23 cellular contexts compared by ENCODE assay signal in genomic region chr3:57575966-57576610, GRCh38. TPM values are rescaled to one million over a fixed set of nuclear protein-coding genes. Genes with fewer than 3 reads are reported as not detected.
DNase-seq lines count a peak whose midpoint lies in the region; ATAC-seq lines count a peak whose summit lies in the region.
"Had no signal": no experiment of that assay in that cellular context is flagged by ENCODE, and none has a peak within 500 bp of the region (broad histone marks: within the 10 kb centered on the region; RNA-seq: fewer than 3 reads in every experiment).

No MANE protein-coding gene starts in this region.

- no peak overlapping the region for H3K4me3 ChIP-seq in GM23248
- H3K4me3 ChIP-seq: breast epithelium, K562, neural progenitor cell, suprapubic skin had no signal

- H3K9ac ChIP-seq in GM23248: no peak overlapping the region
- H3K9ac ChIP-seq: neural progenitor cell had no signal

- H2AFZ ChIP-seq in GM23248: no peak overlapping the region
- H2AFZ ChIP-seq: neural progenitor cell had no signal

- H3K36me3 Mint-ChIP-seq in activated naive CD4-positive, alpha-beta T cell treated with anti-CD3 and anti-CD28 coated beads, Interleukin-2, amount 50 U/mL, for 24 hours: peaks cover 20% of the 10 kb centered on the region
- peaks cover 47% of the 10 kb centered on the region for H3K36me3 Mint-ChIP-seq in activated naive CD4-positive, alpha-beta T cell treated with anti-CD3 and anti-CD28 coated beads, Interleukin-2, amount 10 ng/mL, durations not matched to agents 7 days and 5 days
- H3K36me3 Mint-ChIP-seq in central memory CD8-positive, alpha-beta T cell (ENCODE audit: insufficient read depth): peaks cover 55% of the 10 kb centered on the region

- H3K4me2 ChIP-seq in GM23248 (ENCODE audit: unreplicated experiment): no peak overlapping the region
- H3K4me2 ChIP-seq: neural progenitor cell had no signal

- H3K27me3 ChIP-seq in GM23248 (replicated peaks; ENCODE audit: insufficient read depth): no peaks in the 10 kb centered on the region
- H3K27me3 ChIP-seq: breast epithelium, neural progenitor cell, suprapubic skin had no signal

- H3K9me2 ChIP-seq in GM23248 (ENCODE audit: insufficient read depth): no peaks in the 10 kb centered on the region

- no peak for DNase-seq in activated naive CD4-positive, alpha-beta T cell treated with anti-CD3 and anti-CD28 coated beads, Interleukin-2, amount 10 ng/mL, durations not matched to agents 7 days and 5 days
- DNase-seq in GM23248: no peak
- no peak for DNase-seq in central memory CD8-positive, alpha-beta T cell (ENCODE audit: low spot score in 2 of 2)
- DNase-seq in pons (ENCODE audit: low spot score): peak; percentile 77
- DNase-seq in NCI-H146 treated with DMSO at 0.1 percent for 48 hours (lab: John Stamatoyannopoulos, UW; ENCODE audit: unreplicated experiment): no peak
- no peak for DNase-seq in NCI-H2171 treated with DMSO at 0.1 percent for 48 hours (lab: John Stamatoyannopoulos, UW)
- DNase-seq: activated CD4-positive, CD25-positive, alpha-beta regulatory T cell treated with anti-CD3 and anti-CD28 coated beads, Interleukin-2, amount 50 U/mL, for 72 hours; activated naive CD8-positive, alpha-beta T cell treated with anti-CD3 and anti-CD28 coated beads, Interleukin-2, amount 10 ng/mL, durations not matched to agents 7 days and 5 days; DMS79 treated with DMSO at 0.1 percent for 48 hours; foreskin melanocyte; kidney glomerular epithelial cell; NCI-H1930; NCI-H446; stimulated activated CD8-positive, alpha-beta memory T cell treated with anti-CD3 and anti-CD28 coated beads, Interleukin-4, amount 100 ng/mL, for 48 hours had no signal

- no peak overlapping the region for H3K4me3 Mint-ChIP-seq in activated naive CD4-positive, alpha-beta T cell treated with anti-CD3 and anti-CD28 coated beads, Interleukin-2, amount 50 U/mL, for 24 hours
- H3K4me3 Mint-ChIP-seq in activated naive CD4-positive, alpha-beta T cell treated with anti-CD3 and anti-CD28 coated beads, Interleukin-2, amount 10 ng/mL, durations not matched to agents 7 days and 5 days: no peak overlapping the region
- no peak overlapping the region for H3K4me3 Mint-ChIP-seq in central memory CD8-positive, alpha-beta T cell
- H3K4me3 Mint-ChIP-seq: activated naive CD8-positive, alpha-beta T cell treated with anti-CD3 and anti-CD28 coated beads, Interleukin-2, amount 10 ng/mL, durations not matched to agents 7 days and 5 days; neural progenitor cell had no signal

- H3K27me3 Mint-ChIP-seq in activated naive CD4-positive, alpha-beta T cell treated with anti-CD3 and anti-CD28 coated beads, Interleukin-2, amount 50 U/mL, for 24 hours: no peaks in the 10 kb centered on the region
- H3K27me3 Mint-ChIP-seq in activated naive CD4-positive, alpha-beta T cell treated with anti-CD3 and anti-CD28 coated beads, Interleukin-2, amount 10 ng/mL, durations not matched to agents 7 days and 5 days: no peaks in the 10 kb centered on the region
- H3K27me3 Mint-ChIP-seq in central memory CD8-positive, alpha-beta T cell: no peaks in the 10 kb centered on the region
- H3K27me3 Mint-ChIP-seq: activated naive CD8-positive, alpha-beta T cell treated with anti-CD3 and anti-CD28 coated beads, Interleukin-2, amount 10 ng/mL, durations not matched to agents 7 days and 5 days had no signal

- H3K36me3 ChIP-seq in GM23248 (ENCODE audit: low read depth): peaks cover 94% of the 10 kb centered on the region

- peak overlapping the region; percentile 91 for H3K27ac Mint-ChIP-seq in activated naive CD4-positive, alpha-beta T cell treated with anti-CD3 and anti-CD28 coated beads, Interleukin-2, amount 50 U/mL, for 24 hours
- H3K27ac Mint-ChIP-seq in activated naive CD4-positive, alpha-beta T cell treated with anti-CD3 and anti-CD28 coated beads, Interleukin-2, amount 10 ng/mL, durations not matched to agents 7 days and 5 days: no peak overlapping the region
- H3K27ac Mint-ChIP-seq in central memory CD8-positive, alpha-beta T cell (ENCODE audit: low read depth): peak overlapping the region; percentile 72
- H3K27ac Mint-ChIP-seq: activated naive CD8-positive, alpha-beta T cell treated with anti-CD3 and anti-CD28 coated beads, Interleukin-2, amount 10 ng/mL, durations not matched to agents 7 days and 5 days; neural progenitor cell had no signal

- peaks cover 100% of the 10 kb centered on the region for H3K79me2 ChIP-seq in GM23248 (ENCODE audit: insufficient read depth)

- CTCF ChIA-PET in activated naive CD4-positive, alpha-beta T cell treated with anti-CD3 and anti-CD28 coated beads, Interleukin-2, amount 10 ng/mL, durations not matched to agents 7 days and 5 days (lab: Charles Lee): no interaction called here

- peaks cover 17% of the 10 kb centered on the region; the same call in 1 of the 2 replicates for H4K20me1 ChIP-seq in GM23248 (ENCODE audit: insufficient read depth)

- peaks cover 81% of the 10 kb centered on the region for H3F3A ChIP-seq in GM23248 (ENCODE audit: insufficient read depth)

- H3K9me3 ChIP-seq in GM23248 (ENCODE audit: low read depth): no peaks in the 10 kb centered on the region
- H3K9me3 ChIP-seq: breast epithelium, suprapubic skin had no signal

- no peak for ATAC-seq in central memory CD8-positive, alpha-beta T cell (replicated peaks; ENCODE audit: extremely low read depth, poor library complexity, severe bottlenecking)
- no peak for ATAC-seq in GM18517 (IDR thresholded peaks at IDR 0.05; ENCODE audit: unreplicated experiment)
- ATAC-seq: K562, SK-N-SH treated with all-trans-retinoic acid at 6 μM for 48 hours had no signal

- 66 to 74% methylated on average over 3 of the region's 3 CpGs for WGBS in GM23248 (ENCODE audit: low coverage in 1 of 2, low lambda C conversion rate in 2 of 2, missing lambda C conversion rate in 2 of 2), 2 experiments

- H3K27ac ChIP-seq in GM23248: peak overlapping the region; percentile 29
- H3K27ac ChIP-seq: breast epithelium, neural progenitor cell, suprapubic skin had no signal

- H3K9me3 Mint-ChIP-seq in activated naive CD4-positive, alpha-beta T cell treated with anti-CD3 and anti-CD28 coated beads, Interleukin-2, amount 50 U/mL, for 24 hours: no peaks in the 10 kb centered on the region
- no peaks in the 10 kb centered on the region for H3K9me3 Mint-ChIP-seq in activated naive CD4-positive, alpha-beta T cell treated with anti-CD3 and anti-CD28 coated beads, Interleukin-2, amount 10 ng/mL, durations not matched to agents 7 days and 5 days
- no peaks in the 10 kb centered on the region for H3K9me3 Mint-ChIP-seq in central memory CD8-positive, alpha-beta T cell
- H3K9me3 Mint-ChIP-seq: activated naive CD8-positive, alpha-beta T cell treated with anti-CD3 and anti-CD28 coated beads, Interleukin-2, amount 10 ng/mL, durations not matched to agents 7 days and 5 days; neural progenitor cell had no signal

- peaks cover 13% of the 10 kb centered on the region for H3K4me1 ChIP-seq in GM23248 (ENCODE audit: insufficient read depth)
- H3K4me1 ChIP-seq: breast epithelium, neural progenitor cell, suprapubic skin had no signal

- in situ Hi-C loops in GM23248 (cut with MboI): no loop called here

- H3K4me1 Mint-ChIP-seq in activated naive CD4-positive, alpha-beta T cell treated with anti-CD3 and anti-CD28 coated beads, Interleukin-2, amount 50 U/mL, for 24 hours: peaks cover 23% of the 10 kb centered on the region
- peaks cover 4% of the 10 kb centered on the region for H3K4me1 Mint-ChIP-seq in activated naive CD4-positive, alpha-beta T cell treated with anti-CD3 and anti-CD28 coated beads, Interleukin-2, amount 10 ng/mL, durations not matched to agents 7 days and 5 days
- H3K4me1 Mint-ChIP-seq in central memory CD8-positive, alpha-beta T cell: peaks cover 20% of the 10 kb centered on the region
- H3K4me1 Mint-ChIP-seq: neural progenitor cell had no signal

RNA-seq across cellular contexts. Expression of gene PDE12, which starts 20.0 kb away (rescaled TPM):
- total RNA-seq in GM23248 (2014; rRNA removed; shearing (Covaris generic)): 13.8 and 21.4 TPM in 2 replicates
- polyA plus RNA-seq in GM23248 (2016; fragmentation: Nextera tagmentation; extraction: Ambion mirVana): 14.6 and 15.7 TPM in 2 replicates

RNA-seq across cellular contexts. Expression of gene ARF4, which starts 21.1 kb away (rescaled TPM):
- 346 and 371 TPM in 2 replicates for total RNA-seq in GM23248 (2014; rRNA removed; shearing (Covaris generic))
- 743 and 770 TPM in 2 replicates for polyA plus RNA-seq in GM23248 (2016; fragmentation: Nextera tagmentation; extraction: Ambion mirVana)

RNA-seq across cellular contexts. Expression of gene DNAH12, which starts 31.9 kb away (rescaled TPM):
- total RNA-seq in GM23248 (2014; rRNA removed; shearing (Covaris generic)): 0.54 TPM in 1 of 2 replicates, not detected in the other
- 0.11 TPM in 1 of 2 replicates, not detected in the other for polyA plus RNA-seq in GM23248 (2016; fragmentation: Nextera tagmentation; extraction: Ambion mirVana)
- total RNA-seq: epithelial cell of proximal tubule had no signal
- polyA plus RNA-seq: AG04450 had no signal
